12 cellular contexts compared by ENCODE assay signal in genomic region chr6:148935705-148936306, GRCh38.
DNase-seq lines count a peak whose midpoint lies in the region; ATAC-seq and TF ChIP-seq lines count a peak whose summit lies in the region.
"Had no signal": no experiment of that assay in that cellular context is flagged by ENCODE, and none has a peak within 500 bp of the region (broad histone marks: within the 10 kb centered on the region; RNA-seq: fewer than 3 reads in every experiment).

No MANE protein-coding gene starts in this region.

- intact Hi-C loops in PC-9 (cut with micrococcal nuclease; ENCODE audit: unreplicated experiment) = no loop called here

- no peaks in the 10 kb centered on the region for H3K79me2 ChIP-seq in PC-9 (ENCODE audit: low read depth)

- CTCF ChIA-PET in PC-9 (lab: Charles Lee) = no interaction called here

- POLR2A ChIA-PET in PC-9 (lab: Charles Lee; ENCODE audit: unreplicated experiment) = no interaction called here

- H3K9me3 ChIP-seq in MG63 (no peaks in the 10 kb centered on the region), PC-9 (ENCODE audit: insufficient read depth, low read depth) (no peaks in the 10 kb centered on the region)

- no peak overlapping the region for H3K4me2 ChIP-seq in PC-9

- no TSS peak for BruUV-seq in PC-9 (replicated peaks; lab: Mats Ljungman, UMichigan)

- no peaks in the 10 kb centered on the region for H3K36me3 ChIP-seq in MG63
- H3K36me3 ChIP-seq in brain microvascular endothelial cell (replicated peaks) = no peaks in the 10 kb centered on the region
- H3K36me3 ChIP-seq in PC-9 (ENCODE audit: low read depth) = no peaks in the 10 kb centered on the region

- ATAC-seq in GM18505 (IDR thresholded peaks at IDR 0.05; ENCODE audit: unreplicated experiment) (no peak), GM18498 (IDR thresholded peaks at IDR 0.05; ENCODE audit: unreplicated experiment) (no peak)

- no peaks in the 10 kb centered on the region for H4K20me1 ChIP-seq in PC-9 (ENCODE audit: insufficient read depth)

- H3K9me2 ChIP-seq in PC-9 (ENCODE audit: insufficient read depth) = no peaks in the 10 kb centered on the region

- no peaks in the 10 kb centered on the region for H3F3A ChIP-seq in PC-9 (ENCODE audit: insufficient read depth, low read depth)

- in situ Hi-C loops in brain microvascular endothelial cell (cut with HindIII; ENCODE audit: low pct_ligation_motif_present, low sequenced_read_pairs) = no loop called here

- TF ChIP-seq POLR2A in GM18505 (IDR thresholded peaks at IDR 0.05; ENCODE audit: borderline replicate concordance, extremely low read depth, insufficient read depth, insufficient read length) = no peak

- H2AFZ ChIP-seq in PC-9 = no peak overlapping the region

- H3K4me3 ChIP-seq in MG63 (no peak overlapping the region), brain microvascular endothelial cell (ENCODE audit: low read depth, low read length) (no peak overlapping the region), PC-9 (no peak overlapping the region)

- TF ChIP-seq CTCF in brain microvascular endothelial cell (IDR thresholded peaks at IDR 0.05; ENCODE audit: low read depth, low read length, missing control alignments) (no peak), PC-9 (conservative IDR thresholded peaks at IDR 0.05) (no peak)

- H3K4me1 ChIP-seq in PC-9 (replicated peaks; ENCODE audit: insufficient read depth) = no peaks in the 10 kb centered on the region

- no peak overlapping the region for H3K27ac ChIP-seq in brain microvascular endothelial cell
- no peak overlapping the region for H3K27ac ChIP-seq in PC-9

- no peaks in the 10 kb centered on the region for H3K27me3 ChIP-seq in MG63
- no peaks in the 10 kb centered on the region for H3K27me3 ChIP-seq in brain microvascular endothelial cell (replicated peaks)
- no peaks in the 10 kb centered on the region for H3K27me3 ChIP-seq in PC-9 (ENCODE audit: insufficient read depth, low read depth)

- DNase-seq in AG08395 (ENCODE audit: low spot score) (peak; percentile 42), MG63 (peak; percentile 48), brain microvascular endothelial cell (peak; percentile 68), kidney glomerular epithelial cell (lab: John Stamatoyannopoulos, UW) (peak; percentile 17), NCI-H1694 treated with DMSO at 0.1 percent for 48 hours (lab: John Stamatoyannopoulos, UW) (no peak), PC-9 (no peak)
- DNase-seq: activated B cell treated with CpG ODN at 0.5 μM for 24 hours; activated CD8-positive, alpha-beta memory T cell treated with anti-CD3 and anti-CD28 coated beads, Interleukin-2, amount 50 U/mL, for 48 hours; activated naive CD8-positive, alpha-beta T cell treated with anti-CD3 and anti-CD28 coated beads for 36 hours; stimulated activated CD4-positive, alpha-beta T cell treated with anti-CD3 and anti-CD28 coated beads, Interleukin-1b, Interleukin-23, amount 100 ng/mL, for 48 hours had no signal

Comparison
In these comparisons a context has a peak if more than half of its experiments do, and no peak if none do; other contexts are left out.
1. DNase-seq: peak in AG08395 (single experiment), MG63 (single experiment), brain microvascular endothelial cell (single experiment) and kidney glomerular epithelial cell (single experiment); none in NCI-H1694 treated with DMSO at 0.1 percent for 48 hours (single experiment) and PC-9 (0 of 2).